In the genomic region with DNA sequence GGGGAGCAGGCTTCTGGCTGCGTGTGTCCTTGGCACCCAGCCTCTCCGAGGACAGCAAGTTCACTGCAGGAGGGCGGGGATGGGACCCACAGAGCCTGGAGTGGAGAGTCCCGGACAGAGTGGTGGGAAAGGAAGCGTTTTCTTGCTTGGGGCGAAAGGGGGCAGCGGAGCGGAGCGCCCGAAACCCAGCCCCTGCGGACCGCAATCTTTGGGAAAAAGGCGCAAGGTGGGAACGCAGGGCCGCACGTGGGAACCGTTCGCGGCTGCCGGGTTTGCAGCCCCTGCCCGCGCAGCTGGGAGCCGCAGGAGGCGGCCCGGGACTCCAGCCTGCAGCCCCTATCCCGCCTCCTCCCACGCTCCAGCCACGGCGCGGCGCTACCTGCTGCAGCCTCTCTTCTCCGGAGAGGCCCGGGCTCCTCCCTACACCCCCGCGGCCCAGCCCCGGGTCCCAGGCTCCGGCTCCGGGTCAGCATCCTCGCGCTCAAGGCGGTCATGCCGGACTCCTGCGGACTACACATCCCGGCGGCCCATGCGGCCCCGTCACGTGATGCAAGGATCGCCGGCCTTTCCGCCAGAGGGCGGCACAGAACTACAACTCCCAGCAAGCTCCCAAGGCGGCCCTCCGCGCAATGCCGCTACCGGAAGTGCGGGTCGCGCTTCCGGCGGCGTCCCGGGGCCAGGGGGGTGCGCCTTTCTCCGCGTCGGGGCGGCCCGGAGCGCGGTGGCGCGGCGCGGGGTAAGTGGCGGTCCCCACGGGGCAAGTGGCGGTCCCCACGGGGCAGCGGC, we compare ENCODE assay signal across 8 cellular contexts.
DNase-seq lines count a peak whose midpoint lies in the region; ATAC-seq and TF ChIP-seq lines count a peak whose summit lies in the region.

A gene (minus strand): TSS at position 505 of the 786 bp plus-strand sequence. CDS start 11 bp downstream, at position 494.
A gene (plus strand): TSS at position 656 of the 786 bp plus-strand sequence. CDS start 631 bp downstream, outside the sequence.

- no peaks in the 10 kb centered on the region for H3K9me3 ChIP-seq in mucosa of stomach (ENCODE audit: control insufficient read depth, low read length)

- peak within 1 kb of the TSS; percentile 87 for H3K9ac ChIP-seq in mucosa of stomach (ENCODE audit: low read length)

- peak within 1 kb of the TSS; percentile 96 for H3K4me3 ChIP-seq in mucosa of stomach (ENCODE audit: low read length)

- H3K36me3 ChIP-seq in mucosa of stomach (ENCODE audit: control insufficient read depth, insufficient read depth, low read length), result no peaks in the 10 kb centered on the region

- TF ChIP-seq POLR2A in erythroblast (IDR thresholded peaks at IDR 0.05; ENCODE audit: low read length), result peak; percentile 46

- peak; percentile 92 for DNase-seq in DMS153 (lab: John Stamatoyannopoulos, UW)
- peak; percentile 90 for DNase-seq in HuH-7.5 (ENCODE audit: low spot score)
- DNase-seq in OCI-M2 (lab: John Stamatoyannopoulos, UW; ENCODE audit: unreplicated experiment), result peak; percentile 64
- DNase-seq in activated T-cell treated with anti-CD3 and anti-CD28 coated beads for 48 hours (ENCODE audit: low read depth), result peak; percentile 95
- peak; percentile 96 to 97 for DNase-seq in erythroblast (lab: John Stamatoyannopoulos, UW)
- peak; percentile 84 to 86 for DNase-seq in stimulated activated CD8-positive, alpha-beta memory T cell treated with anti-CD3 and anti-CD28 coated beads, Interleukin-7, amount 100 ng/mL, for 1 hour (ENCODE audit: low read depth in 2 of 2)

- ATAC-seq in GM21526 (IDR thresholded peaks at IDR 0.05; ENCODE audit: low FRiP score, unreplicated experiment), result peak; percentile 70

- no peaks in the 10 kb centered on the region for H3K27me3 ChIP-seq in mucosa of stomach (ENCODE audit: control insufficient read depth, insufficient read depth, low read length)

- peaks cover 41% of the 10 kb centered on the region for H3K4me1 ChIP-seq in mucosa of stomach (ENCODE audit: control insufficient read depth, insufficient read depth, low read length)

Comparison
In these comparisons a context has a peak if more than half of its experiments do, and no peak if none do; other contexts are left out.
1. Peak in every context shown above with its lines: DNase-seq, ATAC-seq and H3K4me3 ChIP-seq.